Comparison of ENCODE assay signal across 16 cellular contexts in the genomic region with DNA sequence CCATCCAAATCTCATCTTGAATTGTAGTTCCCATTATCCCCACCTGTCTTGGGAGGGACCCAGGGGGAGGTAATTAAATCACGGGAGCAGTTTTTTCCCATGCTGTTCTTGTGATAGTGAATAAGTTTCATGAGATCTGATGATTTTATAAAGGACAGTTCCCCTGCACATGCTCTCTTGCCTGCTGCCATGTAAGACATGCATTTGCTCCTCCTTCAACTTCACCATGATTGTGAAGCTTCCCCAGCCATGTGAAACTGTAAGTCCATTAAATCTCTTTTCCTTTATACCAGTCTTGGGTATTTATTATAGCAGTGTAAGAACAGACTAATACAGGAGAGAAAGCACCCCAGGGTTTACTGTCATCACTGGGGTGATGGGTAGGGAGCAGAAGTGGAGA.
DNase-seq lines count a peak whose midpoint lies in the region; ATAC-seq and TF ChIP-seq lines count a peak whose summit lies in the region.
"Had no signal": no experiment of that assay in that cellular context is flagged by ENCODE, and none has a peak within 500 bp of the region (broad histone marks: within the 10 kb centered on the region; RNA-seq: fewer than 3 reads in every experiment).

No MANE protein-coding gene starts in this region.

- ATAC-seq in gastroesophageal sphincter (no peak), GM18861 (IDR thresholded peaks at IDR 0.05; ENCODE audit: unreplicated experiment) (no peak), esophagus mucosa (no peak)
- no peak for ATAC-seq in activated naive CD4-positive, alpha-beta T cell treated with anti-CD3 and anti-CD28 coated beads, Interleukin-2, amount 50 U/mL, for 72 hours
- ATAC-seq: CD8-positive, alpha-beta T cell had no signal

- peaks cover 0 to 27% (median 13%) of the 10 kb centered on the region in 3 donors for H3K4me1 ChIP-seq in gastroesophageal sphincter

- H3K27ac Mint-ChIP-seq in neural crest cell (ENCODE audit: unreplicated experiment) = peak overlapping the region; percentile 58
- H3K27ac Mint-ChIP-seq in activated naive CD4-positive, alpha-beta T cell treated with anti-CD3 and anti-CD28 coated beads, Interleukin-2, amount 50 U/mL, for 72 hours = no peak overlapping the region
- H3K27ac Mint-ChIP-seq: CD8-positive, alpha-beta T cell; HFFc6 had no signal

- no peaks in the 10 kb centered on the region for H3K27me3 ChIP-seq in gastroesophageal sphincter

- H3K36me3 Mint-ChIP-seq in neural crest cell (ENCODE audit: low read depth) = peaks cover 5% of the 10 kb centered on the region
- H3K36me3 Mint-ChIP-seq in activated naive CD4-positive, alpha-beta T cell treated with anti-CD3 and anti-CD28 coated beads, Interleukin-2, amount 50 U/mL, for 72 hours = peaks cover 5 to 10% of the 10 kb centered on the region in 2 donors
- H3K36me3 Mint-ChIP-seq: CD8-positive, alpha-beta T cell had no signal

- H3K4me3 ChIP-seq in gastroesophageal sphincter = no peak overlapping the region
- H3K4me3 ChIP-seq: HAP-1 had no signal

- DNase-seq in neural crest cell (ENCODE audit: low read depth, low spot score) = no peak
- DNase-seq in NCI-H1092 treated with DMSO at 0.1 percent for 48 hours (lab: John Stamatoyannopoulos, UW) = no peak
- no peak for DNase-seq in activated naive CD4-positive, alpha-beta T cell treated with anti-CD3 and anti-CD28 coated beads, Interleukin-2, amount 50 U/mL, for 72 hours (ENCODE audit: low spot score in 2 of 2)
- DNase-seq: C1 segment of cervical spinal cord; CD8-positive, alpha-beta T cell; DMS53; DMS79 treated with DMSO at 0.1 percent for 48 hours; GF-D8; GOT3; HFFc6 had no signal

- H3K4me3 Mint-ChIP-seq in neural crest cell = no peak overlapping the region
- H3K4me3 Mint-ChIP-seq: CD8-positive, alpha-beta T cell; HFFc6 had no signal

- TF ChIP-seq CTCF in 22Rv1 (IDR thresholded peaks at IDR 0.05) (no peak), VCaP (conservative IDR thresholded peaks at IDR 0.05) (no peak), gastroesophageal sphincter (IDR thresholded peaks at IDR 0.05) (no peak), neural crest cell (conservative IDR thresholded peaks at IDR 0.05) (no peak)

- TF ChIP-seq POLR2A in gastroesophageal sphincter (IDR thresholded peaks at IDR 0.05) = no peak

- H3K4me1 Mint-ChIP-seq in neural crest cell = peaks cover 3% of the 10 kb centered on the region

- no peak for TF ChIP-seq EP300 in gastroesophageal sphincter (IDR thresholded peaks at IDR 0.05)

- H3K36me3 ChIP-seq in gastroesophageal sphincter = no peaks in the 10 kb centered on the region
- H3K36me3 ChIP-seq: HAP-1 had no signal

- H3K27ac ChIP-seq in 22Rv1 (peak overlapping the region; percentile 83), VCaP (peak overlapping the region; percentile 88), gastroesophageal sphincter (peak overlapping the region; percentile 13 to 79 (median 51))

- peaks cover 12% of the 10 kb centered on the region for H3K9me3 Mint-ChIP-seq in neural crest cell
- peaks cover 12 to 21% of the 10 kb centered on the region in 2 donors for H3K9me3 Mint-ChIP-seq in activated naive CD4-positive, alpha-beta T cell treated with anti-CD3 and anti-CD28 coated beads, Interleukin-2, amount 50 U/mL, for 72 hours

- no peaks in the 10 kb centered on the region for H3K27me3 Mint-ChIP-seq in neural crest cell (ENCODE audit: low read depth)

- WGBS in gastroesophageal sphincter (ENCODE audit: low coverage in 1 of 2), 2 donors = 79 to 100% methylated on average over 1 of the region's 1 CpG

- peaks cover 0 to 6% (median 0%) of the 10 kb centered on the region in 3 donors for H3K9me3 ChIP-seq in gastroesophageal sphincter
